Comparison of ENCODE assay signal across 23 cellular contexts in the genomic region with DNA sequence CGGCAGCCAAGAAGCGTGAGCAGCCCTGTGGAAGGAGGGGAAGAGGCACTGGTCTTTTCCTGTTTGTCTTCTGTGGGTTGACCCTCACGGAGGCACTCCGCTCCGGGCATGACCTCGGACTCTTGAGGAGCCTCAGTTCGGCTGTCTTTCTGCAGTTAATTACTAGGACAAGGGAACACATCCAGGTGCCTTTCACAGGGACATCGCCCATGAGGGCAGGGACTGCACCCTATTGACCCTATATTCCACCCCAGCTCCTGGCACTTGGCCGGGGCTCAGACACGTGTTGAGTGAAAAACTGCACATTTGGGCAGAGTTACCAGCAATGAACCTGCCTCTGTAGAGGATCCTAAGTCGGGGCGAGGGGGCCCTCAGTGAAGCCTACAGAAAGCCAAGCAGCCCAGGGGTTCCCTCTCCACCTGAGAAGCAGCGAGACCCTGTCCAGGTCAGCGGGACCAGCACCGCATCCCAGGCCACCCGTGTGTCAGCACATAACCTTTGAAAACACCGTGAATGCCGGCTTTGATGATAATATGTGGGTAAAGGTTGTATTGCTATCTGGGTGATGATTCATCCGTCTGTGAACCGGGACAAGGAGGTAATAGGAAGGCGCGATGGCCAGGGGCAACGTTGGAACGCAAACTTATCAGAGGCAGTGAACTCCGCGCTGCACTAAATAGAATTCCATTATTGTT.
"Had no signal": no experiment of that assay in that cellular context is flagged by ENCODE, and none has a peak within 500 bp of the region (broad histone marks: within the 10 kb centered on the region; RNA-seq: fewer than 3 reads in every experiment).

No MANE protein-coding gene starts in this region.

- H3K9me3 Mint-ChIP-seq: activated B cell treated with CpG ODN at 0.5 μM for 24 hours; activated CD4-positive, alpha-beta memory T cell treated with anti-CD3 and anti-CD28 coated beads, Interleukin-2, amount 10 ng/mL, durations not matched to agents 7 days and 5 days; activated naive CD8-positive, alpha-beta T cell treated with anti-CD3 and anti-CD28 coated beads for 36 hours; activated T-helper 17 cell treated with anti-CD3 and anti-CD28 coated beads, Interleukin-2, amount 50 U/mL, for 72 hours; nephron; T-cell had no signal

- H3K4me1 Mint-ChIP-seq: activated B cell treated with CpG ODN at 0.5 μM for 24 hours; activated CD4-positive, alpha-beta memory T cell treated with anti-CD3 and anti-CD28 coated beads, Interleukin-2, amount 10 ng/mL, durations not matched to agents 7 days and 5 days; activated CD8-positive, alpha-beta memory T cell treated with anti-CD3 and anti-CD28 coated beads, Interleukin-2, amount 10 ng/mL, durations not matched to agents 7 days and 5 days; activated naive CD8-positive, alpha-beta T cell treated with anti-CD3 and anti-CD28 coated beads for 36 hours; activated T-helper 17 cell treated with anti-CD3 and anti-CD28 coated beads, Interleukin-2, amount 50 U/mL, for 72 hours; nephron; T-cell had no signal

- DNase-seq: activated B cell treated with CpG ODN at 0.5 μM for 24 hours; activated CD4-positive, alpha-beta memory T cell treated with anti-CD3 and anti-CD28 coated beads, Interleukin-2, amount 10 ng/mL, durations not matched to agents 7 days and 5 days; activated CD4-positive, alpha-beta T cell treated with anti-CD3 and anti-CD28 coated beads for 4 hours; activated CD8-positive, alpha-beta memory T cell treated with anti-CD3 and anti-CD28 coated beads, Interleukin-2, amount 10 ng/mL, durations not matched to agents 7 days and 5 days; activated naive CD4-positive, alpha-beta T cell; activated naive CD8-positive, alpha-beta T cell treated with anti-CD3 and anti-CD28 coated beads for 36 hours; amygdala; body of pancreas; central memory CD4-positive, alpha-beta T cell; colonic mucosa; erythroblast; foreskin melanocyte; mesendoderm; occipital lobe; retina; stimulated activated CD4-positive, alpha-beta T cell treated with anti-CD3 and anti-CD28 coated beads, Interleukin-2, amount 100 ng/mL, for 24 hours; stimulated activated naive CD8-positive, alpha-beta T cell treated with anti-CD3 and anti-CD28 coated beads, Interleukin-15, Interleukin-2, amounts not matched to agents 100 U/mL and 50 U/mL, for 24 hours; substantia nigra; T-cell; transverse colon had no signal

- H3K36me3 ChIP-seq: colonic mucosa, transverse colon had no signal

- H3K4me1 ChIP-seq: colonic mucosa, transverse colon had no signal

- H3K4me3 ChIP-seq: body of pancreas, colonic mucosa, transverse colon had no signal

- H3K9me3 ChIP-seq: body of pancreas, colonic mucosa, transverse colon had no signal

- FAIRE-seq: endometrium had no signal

- H3K27me3 ChIP-seq: body of pancreas, colonic mucosa had no signal

- H3K36me3 Mint-ChIP-seq: activated CD8-positive, alpha-beta memory T cell treated with anti-CD3 and anti-CD28 coated beads, Interleukin-2, amount 10 ng/mL, durations not matched to agents 7 days and 5 days; activated naive CD8-positive, alpha-beta T cell treated with anti-CD3 and anti-CD28 coated beads for 36 hours; T-cell had no signal

- H3K4me3 Mint-ChIP-seq: activated B cell treated with CpG ODN at 0.5 μM for 24 hours; activated CD4-positive, alpha-beta memory T cell treated with anti-CD3 and anti-CD28 coated beads, Interleukin-2, amount 10 ng/mL, durations not matched to agents 7 days and 5 days; activated CD8-positive, alpha-beta memory T cell treated with anti-CD3 and anti-CD28 coated beads, Interleukin-2, amount 10 ng/mL, durations not matched to agents 7 days and 5 days; activated naive CD8-positive, alpha-beta T cell treated with anti-CD3 and anti-CD28 coated beads for 36 hours; activated T-helper 17 cell treated with anti-CD3 and anti-CD28 coated beads, Interleukin-2, amount 50 U/mL, for 72 hours; nephron; T-cell had no signal

- H3K27ac ChIP-seq: colonic mucosa, transverse colon had no signal

- ATAC-seq: activated CD8-positive, alpha-beta memory T cell treated with anti-CD3 and anti-CD28 coated beads, Interleukin-2, amount 10 ng/mL, durations not matched to agents 7 days and 5 days; activated T-helper 17 cell treated with anti-CD3 and anti-CD28 coated beads, Interleukin-2, amount 50 U/mL, for 72 hours; body of pancreas; stimulated activated naive CD8-positive, alpha-beta T cell treated with anti-CD3 and anti-CD28 coated beads, Interleukin-15, Interleukin-2, amounts not matched to agents 100 U/mL and 50 U/mL, for 24 hours; T-cell had no signal

- H3K27me3 Mint-ChIP-seq: activated B cell treated with CpG ODN at 0.5 μM for 24 hours; activated CD4-positive, alpha-beta memory T cell treated with anti-CD3 and anti-CD28 coated beads, Interleukin-2, amount 10 ng/mL, durations not matched to agents 7 days and 5 days; activated CD8-positive, alpha-beta memory T cell treated with anti-CD3 and anti-CD28 coated beads, Interleukin-2, amount 10 ng/mL, durations not matched to agents 7 days and 5 days; activated naive CD8-positive, alpha-beta T cell treated with anti-CD3 and anti-CD28 coated beads for 36 hours; activated T-helper 17 cell treated with anti-CD3 and anti-CD28 coated beads, Interleukin-2, amount 50 U/mL, for 72 hours had no signal

- H3K27ac Mint-ChIP-seq: activated B cell treated with CpG ODN at 0.5 μM for 24 hours; activated CD4-positive, alpha-beta memory T cell treated with anti-CD3 and anti-CD28 coated beads, Interleukin-2, amount 10 ng/mL, durations not matched to agents 7 days and 5 days; activated CD8-positive, alpha-beta memory T cell treated with anti-CD3 and anti-CD28 coated beads, Interleukin-2, amount 10 ng/mL, durations not matched to agents 7 days and 5 days; activated naive CD8-positive, alpha-beta T cell treated with anti-CD3 and anti-CD28 coated beads for 36 hours; activated T-helper 17 cell treated with anti-CD3 and anti-CD28 coated beads, Interleukin-2, amount 50 U/mL, for 72 hours; nephron; T-cell had no signal
